ENCODE assay signal across 8 cellular contexts in genomic region chr11:69909561-69910518, GRCh38.
A peak's percentile ranks its signal among the peaks of the same experiment; 100 is the strongest.
DNase-seq lines count a peak whose midpoint lies in the region; ATAC-seq and TF ChIP-seq lines count a peak whose summit lies in the region.

No MANE protein-coding gene starts in this region.

- no peak overlapping the region for H3K4me3 Mint-ChIP-seq in nephron progenitor cell

- H3K9me3 Mint-ChIP-seq in nephron progenitor cell, result no peaks in the 10 kb centered on the region

- H3K4me3 ChIP-seq in LNCaP clone FGC (ENCODE audit: low read depth, low read length), result no peak overlapping the region

- peaks cover 11% of the 10 kb centered on the region for H3K27me3 Mint-ChIP-seq in nephron progenitor cell (ENCODE audit: low read depth, poor library complexity)

- TF ChIP-seq CTCF in LNCaP clone FGC (IDR thresholded peaks at IDR 0.05; ENCODE audit: control insufficient read depth, extremely low read depth, insufficient read depth), result peak; percentile 65
- TF ChIP-seq CTCF in nephron progenitor cell (IDR thresholded peaks at IDR 0.05), result peak; percentile 81

- no peak overlapping the region for H3K27ac Mint-ChIP-seq in nephron progenitor cell

- ATAC-seq in HG02885 (IDR thresholded peaks at IDR 0.05; ENCODE audit: poor library complexity, unreplicated experiment) (no peak), GM19395 (IDR thresholded peaks at IDR 0.05; ENCODE audit: unreplicated experiment) (no peak)

- no peaks in the 10 kb centered on the region for H3K36me3 Mint-ChIP-seq in nephron progenitor cell (ENCODE audit: low read depth)

- peak; percentile 59 for DNase-seq in D341Med (ENCODE audit: low spot score)
- DNase-seq in LNCaP clone FGC (ENCODE audit: low read depth), result no peak
- DNase-seq in dermis blood vessel endothelial cell, result peak; percentile 32
- peak; percentile 60 for DNase-seq in nephron progenitor cell
- DNase-seq in islet precursor cell, result no peak
- no peak for DNase-seq in stimulated activated CD4-positive, alpha-beta T cell treated with anti-CD3 and anti-CD28 coated beads, Interleukin-2, amount 100 ng/mL, for 48 hours

- peaks cover 29% of the 10 kb centered on the region for H3K4me1 Mint-ChIP-seq in nephron progenitor cell

Comparison
In these comparisons a context has a peak if more than half of its experiments do, and no peak if none do; other contexts are left out.
1. DNase-seq: peak in D341Med (single experiment), dermis blood vessel endothelial cell (single experiment) and nephron progenitor cell (single experiment); none in LNCaP clone FGC (single experiment), islet precursor cell (single experiment) and stimulated activated CD4-positive, alpha-beta T cell treated with anti-CD3 and anti-CD28 coated beads, Interleukin-2, amount 100 ng/mL, for 48 hours (0 of 2).